ENCODE assay signal across 8 cellular contexts in the genomic region with DNA sequence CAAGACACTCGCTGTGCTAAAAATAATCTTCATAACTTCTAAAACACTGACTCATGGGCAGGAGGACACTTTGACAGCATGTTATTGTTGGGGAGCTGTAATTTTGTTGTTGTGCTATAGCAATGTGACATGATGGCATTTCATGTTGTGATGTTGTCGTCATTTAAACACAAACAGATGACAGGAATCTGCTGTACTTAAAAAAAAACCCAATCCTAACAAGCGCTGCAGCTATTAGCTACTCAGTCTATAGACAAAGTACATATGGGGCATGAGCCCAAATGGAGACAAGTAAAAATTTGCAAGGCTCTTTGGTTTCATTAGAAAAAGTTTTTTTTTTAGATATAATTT. TPM values are rescaled to one million over a fixed set of nuclear protein-coding genes. Genes with fewer than 3 reads are reported as not detected.
DNase-seq lines count a peak whose midpoint lies in the region; ATAC-seq and TF ChIP-seq lines count a peak whose summit lies in the region.

No MANE protein-coding gene starts in this region.

- TF ChIP-seq CTCF in OCI-LY3 (IDR thresholded peaks at IDR 0.05; ENCODE audit: low read depth, low read length): no peak
- TF ChIP-seq CTCF in endodermal cell (conservative IDR thresholded peaks at IDR 0.05): no peak

- H3K9me3 ChIP-seq in OCI-LY3 (ENCODE audit: insufficient read depth, low read length): no peaks in the 10 kb centered on the region
- H3K9me3 ChIP-seq in endodermal cell (ENCODE audit: control insufficient read depth, low read length): peaks cover 17% of the 10 kb centered on the region

- H3K9me3 Mint-ChIP-seq in endodermal cell: peaks cover 20% of the 10 kb centered on the region

- peaks cover 14% of the 10 kb centered on the region for H3K36me3 Mint-ChIP-seq in endodermal cell (ENCODE audit: low read depth)

- 0 out of 2 replicates have a peak overlapping the region, but pooled peaks have one; percentile 32 for H3K27ac ChIP-seq in OCI-LY3 (ENCODE audit: low read length)
- no peak overlapping the region for H3K27ac ChIP-seq in endodermal cell (ENCODE audit: low read depth, low read length)

- peak overlapping the region; percentile 48; the same call in 1 of the 2 replicates for H2AFZ ChIP-seq in OCI-LY3 (ENCODE audit: low read depth, low read length)

- H3K4me3 ChIP-seq in OCI-LY3 (ENCODE audit: low read length) (peak overlapping the region; percentile 83), endodermal cell (ENCODE audit: low read length) (peak overlapping the region; percentile 92)

- peaks cover 31% of the 10 kb centered on the region for H3K4me1 Mint-ChIP-seq in endodermal cell

- peaks cover 5% of the 10 kb centered on the region for H3K79me2 ChIP-seq in OCI-LY3 (ENCODE audit: low read length)

- H3K27me3 Mint-ChIP-seq in endodermal cell (ENCODE audit: insufficient read depth): no peaks in the 10 kb centered on the region

- no peaks in the 10 kb centered on the region for H4K20me1 ChIP-seq in OCI-LY3 (ENCODE audit: insufficient read depth, low read length)

- H3K4me1 ChIP-seq in OCI-LY3 (ENCODE audit: low read length) (peaks cover 54% of the 10 kb centered on the region), endodermal cell (ENCODE audit: control insufficient read depth, insufficient read depth, low read length) (peaks cover 6% of the 10 kb centered on the region)

- in situ Hi-C loops in G401 (cut with HindIII; ENCODE audit: low sequenced_read_pairs): no loop called here

- 39% methylated on average over 3 of the region's 3 CpGs; no CpG with 5 or more reads in 1 of the 2 experiments for WGBS in endodermal cell (ENCODE audit: insufficient coverage in 1 of 2, insufficient read length in 1 of 2), 2 experiments

- H3K4me2 ChIP-seq in OCI-LY3 (ENCODE audit: low read length): peak overlapping the region; percentile 92

- H3K27me3 ChIP-seq in OCI-LY3 (ENCODE audit: low read depth, low read length) (no peaks in the 10 kb centered on the region), endodermal cell (ENCODE audit: control insufficient read depth, insufficient read depth, low read length, poor library complexity, severe bottlenecking) (no peaks in the 10 kb centered on the region)

- peak overlapping the region; percentile 99 for H3K4me3 Mint-ChIP-seq in endodermal cell

- DNase-seq in G401 (ENCODE audit: low spot score) (peak; percentile 27), endodermal cell (no peak), pons (ENCODE audit: low spot score) (peak; percentile 37), NCI-H1930 (lab: John Stamatoyannopoulos, UW) (no peak), NOMO-1 treated with DMSO at 0.1 percent for 48 hours (lab: John Stamatoyannopoulos, UW; ENCODE audit: unreplicated experiment) (no peak)

- peak overlapping the region; percentile 84 for H3K27ac Mint-ChIP-seq in endodermal cell

- H3K9ac ChIP-seq in OCI-LY3 (ENCODE audit: low read length): peak overlapping the region; percentile 81
- peak overlapping the region; percentile 73 for H3K9ac ChIP-seq in endodermal cell (ENCODE audit: extremely low read depth, low read length, poor library complexity, severe bottlenecking)

- ATAC-seq in HG02870 (IDR thresholded peaks at IDR 0.05; ENCODE audit: unreplicated experiment) (no peak), HG03469 (IDR thresholded peaks at IDR 0.05; ENCODE audit: unreplicated experiment) (no peak)

- H3K36me3 ChIP-seq in OCI-LY3 (replicated peaks; ENCODE audit: low read depth, low read length) (peaks cover 5% of the 10 kb centered on the region), endodermal cell (ENCODE audit: control insufficient read depth, insufficient read depth, low read length) (no peaks in the 10 kb centered on the region)

RNA-seq across cellular contexts. Expression of gene ATOSA, which starts 0.8 kb away (rescaled TPM):
- 5.8 and 10.0 TPM in 2 replicates for total RNA-seq in G401 (2014; rRNA removed; shearing (Covaris generic))
- 10 to 100 TPM; 18.6 to 27.8 TPM for total RNA-seq in endodermal cell
- 18.2 TPM for polyA plus RNA-seq in endodermal cell (2013, experiment 1 of 2)
- polyA plus RNA-seq in endodermal cell (2013, experiment 2 of 2): 17.5 TPM

Comparison
In these comparisons a context has a peak if more than half of its experiments do, and no peak if none do; other contexts are left out.
1. DNase-seq: peak in G401 (single experiment) and pons (single experiment); none in endodermal cell (single experiment), NCI-H1930 (0 of 2) and NOMO-1 treated with DMSO at 0.1 percent for 48 hours (single experiment).